ENCODE assay signal across 8 cellular contexts in the genomic region with DNA sequence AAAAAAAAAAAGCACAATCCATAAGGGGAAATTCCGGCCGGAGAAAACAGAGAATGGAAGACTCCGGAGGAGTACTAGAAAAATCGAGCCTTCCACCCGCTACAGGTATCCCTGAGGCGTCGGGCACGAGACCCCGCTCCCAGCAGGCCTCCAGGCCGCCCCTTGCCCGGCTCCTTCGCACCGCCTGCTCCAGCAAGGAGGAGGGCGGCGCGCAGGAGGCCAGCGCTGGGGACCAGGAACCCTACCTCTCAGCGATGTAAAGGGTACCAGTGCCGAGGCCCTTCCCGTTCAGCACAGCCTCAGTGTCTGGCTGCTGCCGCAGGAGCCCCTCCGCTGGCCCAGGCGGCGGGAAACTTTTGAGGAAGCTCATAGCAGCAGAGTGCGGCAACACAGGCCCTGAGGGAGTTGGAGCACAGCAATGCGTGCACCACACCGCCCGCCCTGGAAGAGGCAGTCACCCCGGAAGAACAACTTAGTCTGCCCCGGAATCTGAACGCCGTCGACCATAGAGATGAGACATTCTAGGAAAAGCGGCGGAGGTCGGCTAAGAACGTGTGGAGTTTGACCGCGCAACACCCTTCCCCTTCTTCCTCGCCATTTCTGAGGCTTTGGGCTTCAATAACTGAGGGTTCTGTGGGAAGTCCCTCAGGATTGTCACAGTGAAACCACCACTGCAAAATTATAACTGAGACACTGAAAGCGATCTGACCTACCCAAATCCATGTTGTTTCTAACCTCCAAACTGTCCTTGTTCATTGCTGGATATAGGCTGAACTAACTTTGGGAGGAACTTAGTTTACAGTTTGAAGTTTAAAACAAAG. TPM values are rescaled to one million over a fixed set of nuclear protein-coding genes. Genes with fewer than 3 reads are reported as not detected.
DNase-seq lines count a peak whose midpoint lies in the region; ATAC-seq and TF ChIP-seq lines count a peak whose summit lies in the region.

A gene with protein sequence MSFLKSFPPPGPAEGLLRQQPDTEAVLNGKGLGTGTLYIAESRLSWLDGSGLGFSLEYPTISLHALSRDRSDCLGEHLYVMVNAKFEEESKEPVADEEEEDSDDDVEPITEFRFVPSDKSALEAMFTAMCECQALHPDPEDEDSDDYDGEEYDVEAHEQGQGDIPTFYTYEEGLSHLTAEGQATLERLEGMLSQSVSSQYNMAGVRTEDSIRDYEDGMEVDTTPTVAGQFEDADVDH (minus strand): TSS at position 450 of the 821 bp plus-strand sequence. CDS start 80 bp downstream, at position 370.

- ATAC-seq in GM19035 (IDR thresholded peaks at IDR 0.05; ENCODE audit: unreplicated experiment), result peak; percentile 96
- peak; percentile 94 for ATAC-seq in HG03378 (IDR thresholded peaks at IDR 0.05; ENCODE audit: unreplicated experiment)
- ATAC-seq in activated CD4-positive, alpha-beta T cell treated with anti-CD3 and anti-CD28 coated beads for 36 hours, result peak; percentile 98

- H3K27me3 Mint-ChIP-seq in activated CD4-positive, alpha-beta T cell treated with anti-CD3 and anti-CD28 coated beads for 36 hours, result no peaks in the 10 kb centered on the region

- TF ChIP-seq CTCF in AG10803 (conservative IDR thresholded peaks at IDR 0.05; ENCODE audit: low read length) (no peak; the same call in 1 of the 2 replicates), choroid plexus epithelial cell (conservative IDR thresholded peaks at IDR 0.05; ENCODE audit: low read depth, low read length) (peak; percentile 16)

- peaks cover 3% of the 10 kb centered on the region for H3K9me3 Mint-ChIP-seq in activated CD4-positive, alpha-beta T cell treated with anti-CD3 and anti-CD28 coated beads for 36 hours (ENCODE audit: low read depth)

- H3K4me3 ChIP-seq in AG10803 (ENCODE audit: low read length) (peak within 1 kb of the TSS; percentile 94), choroid plexus epithelial cell (ENCODE audit: low read depth, low read length) (peak within 1 kb of the TSS; percentile 93)

- POLR2A ChIA-PET in activated CD4-positive, alpha-beta T cell treated with anti-CD3 and anti-CD28 coated beads for 36 hours (lab: Charles Lee), result no interaction called here

- CTCF ChIA-PET in activated CD4-positive, alpha-beta T cell treated with anti-CD3 and anti-CD28 coated beads for 36 hours (lab: Charles Lee), result interaction anchor here (0.6 to 1.0 kb wide), 2 partner anchors 10 to 16 kb away, joined by 3 to 4 read pairs; no protein-coding TSS in a partner anchor

- peak within 1 kb of the TSS; percentile 85 for H3K4me3 Mint-ChIP-seq in activated CD4-positive, alpha-beta T cell treated with anti-CD3 and anti-CD28 coated beads for 36 hours

- H3K36me3 Mint-ChIP-seq in activated CD4-positive, alpha-beta T cell treated with anti-CD3 and anti-CD28 coated beads for 36 hours (ENCODE audit: low read depth), result peaks cover 33% of the 10 kb centered on the region

- DNase-seq in AG10803 (ENCODE audit: low read depth), result peak; percentile 86
- peak; percentile 79 for DNase-seq in NCI-H460 (ENCODE audit: extremely low read depth, low read depth)
- DNase-seq in activated CD4-positive, alpha-beta T cell treated with anti-CD3 and anti-CD28 coated beads for 36 hours, result peak; percentile 91
- DNase-seq in choroid plexus epithelial cell (ENCODE audit: low read depth), result peak; percentile 92
- peak; percentile 90 for DNase-seq in kidney tubule cell (ENCODE audit: low spot score)
- DNase-seq in stimulated activated CD4-positive, alpha-beta T cell treated with anti-CD3 and anti-CD28 coated beads, Interleukin-1b, Interleukin-23, amount 100 ng/mL, for 24 hours (ENCODE audit: low read depth in 4 of 4, low spot score in 1 of 4), result peak; percentile 55 to 73 (median 64)

- intact Hi-C loops in activated CD4-positive, alpha-beta T cell treated with anti-CD3 and anti-CD28 coated beads for 36 hours (cut with DNase I, micrococcal nuclease), result loop anchor here (1.0 to 10.0 kb wide), 11 partner anchors 165 to 1253 kb away; a partner anchor contains a TSS

- H3K27ac Mint-ChIP-seq in activated CD4-positive, alpha-beta T cell treated with anti-CD3 and anti-CD28 coated beads for 36 hours, result peak within 1 kb of the TSS; percentile 94

- H3K4me1 Mint-ChIP-seq in activated CD4-positive, alpha-beta T cell treated with anti-CD3 and anti-CD28 coated beads for 36 hours, result peaks cover 40% of the 10 kb centered on the region

RNA-seq across cellular contexts. Expression of the gene that starts here (rescaled TPM):
- total RNA-seq in NCI-H460 (2014; rRNA removed; shearing (Covaris generic)), result 242 and 245 TPM in 2 replicates
- 112 and 163 TPM in 2 replicates for polyA plus RNA-seq in NCI-H460 (2014; cell fraction: nucleus; rRNA removed)
- 100 to 1,000 TPM; 185 to 212 TPM for total RNA-seq in activated CD4-positive, alpha-beta T cell treated with anti-CD3 and anti-CD28 coated beads for 36 hours

Comparison
In these comparisons a context has a peak if more than half of its experiments do, and no peak if none do; other contexts are left out.
1. Peak in every context shown above with its lines: DNase-seq, ATAC-seq and H3K4me3 ChIP-seq.